In genomic region chr16:88705076-88705684, GRCh38 we compare ENCODE assay signal across 6 cellular contexts. TPM values are rescaled to one million over a fixed set of nuclear protein-coding genes. Genes with fewer than 3 reads are reported as not detected.
DNase-seq lines count a peak whose midpoint lies in the region; ATAC-seq and TF ChIP-seq lines count a peak whose summit lies in the region.

No MANE protein-coding gene starts in this region.

- DNase-seq in CD4-positive, alpha-beta T cell = peak in 4 of 10 experiments; percentile 27 to 68 (median 43)
- DNase-seq in RKO (ENCODE audit: low spot score) (peak; percentile 22), fibroblast of lung (ENCODE audit: low read depth in 2 of 2) (peak in 1 of 2 donors; percentile 49), ureter (ENCODE audit: low spot score) (no peak), GM20000 (ENCODE audit: low spot score) (no peak)

- CTCF ChIA-PET in CD4-positive, alpha-beta T cell (lab: Charles Lee) = interaction anchor here (0.5 to 4.2 kb wide), 3 partner anchors 20 to 97 kb away, joined by 3 to 23 read pairs (median 4); partner anchors contain the start of gene SNAI3

- H3K9me3 ChIP-seq in CD4-positive, alpha-beta T cell (ENCODE audit: control insufficient read depth, low read length) = no peaks in the 10 kb centered on the region
- H3K9me3 ChIP-seq in fibroblast of lung (ENCODE audit: control insufficient read depth, insufficient read depth, low read depth, low read length) = no peaks in the 10 kb centered on the region

- no peaks in the 10 kb centered on the region for H3K9me3 Mint-ChIP-seq in CD4-positive, alpha-beta T cell
- no peaks in the 10 kb centered on the region for H3K9me3 Mint-ChIP-seq in stimulated activated naive CD8-positive, alpha-beta T cell treated with anti-CD3 and anti-CD28 coated beads, Interleukin-15, Interleukin-2, amounts not matched to agents 100 ng/mL and 50 ng/mL, for 24 hours

- intact Hi-C loops in CD4-positive, alpha-beta T cell (cut with DNase I, micrococcal nuclease) = loop anchor here (1.0 to 10.0 kb wide), 4 partner anchors 24 to 1270 kb away; partner anchors contain the start of genes ZC3H18 (in 1 of the 2) and ZFPM1 (in 1 of the 2)

- peak overlapping the region; percentile 96 for H3K27ac ChIP-seq in CD4-positive, alpha-beta T cell (ENCODE audit: low read depth, low read length)
- peak overlapping the region; percentile 52 for H3K27ac ChIP-seq in fibroblast of lung (ENCODE audit: insufficient read depth, low read length)

- peaks cover 5% of the 10 kb centered on the region for H3K36me3 ChIP-seq in fibroblast of lung (ENCODE audit: control insufficient read depth, insufficient read depth, low read length)

- no peak for TF ChIP-seq CTCF in CD4-positive, alpha-beta T cell (IDR thresholded peaks at IDR 0.05)
- TF ChIP-seq CTCF in fibroblast of lung (conservative IDR thresholded peaks at IDR 0.05 in 1 of 2, IDR thresholded peaks at IDR 0.05 in 1 of 2; ENCODE audit: low read depth in 1 of 2, low read length in 2 of 2) = no peak
- no peak for TF ChIP-seq CTCF in GM20000 (IDR thresholded peaks at IDR 0.05; ENCODE audit: extremely low read depth, missing control alignments)

- H3K4me1 ChIP-seq in fibroblast of lung (ENCODE audit: control insufficient read depth, extremely low read depth, insufficient read depth, low read length) = peaks cover 14% of the 10 kb centered on the region

- H3K36me3 Mint-ChIP-seq in CD4-positive, alpha-beta T cell (ENCODE audit: low read depth) = peaks cover 39% of the 10 kb centered on the region
- H3K36me3 Mint-ChIP-seq in stimulated activated naive CD8-positive, alpha-beta T cell treated with anti-CD3 and anti-CD28 coated beads, Interleukin-15, Interleukin-2, amounts not matched to agents 100 ng/mL and 50 ng/mL, for 24 hours (ENCODE audit: low read depth) = peaks cover 8% of the 10 kb centered on the region

- H3K4me3 ChIP-seq in fibroblast of lung (replicated peaks in 1 of 4; ENCODE audit: control extremely low read depth in 1 of 4, insufficient read depth in 1 of 4, low read depth in 3 of 4, low read length in 4 of 4) = peak overlapping the region; percentile 61 to 91 (median 87)

- H3K9ac ChIP-seq in fibroblast of lung (ENCODE audit: insufficient read depth, low read length) = peak overlapping the region; percentile 13

- peaks cover 40% of the 10 kb centered on the region for H3K79me2 ChIP-seq in fibroblast of lung (ENCODE audit: control insufficient read depth, insufficient read depth, low read length)

- no peaks in the 10 kb centered on the region for H3K27me3 Mint-ChIP-seq in CD4-positive, alpha-beta T cell
- no peaks in the 10 kb centered on the region for H3K27me3 Mint-ChIP-seq in stimulated activated naive CD8-positive, alpha-beta T cell treated with anti-CD3 and anti-CD28 coated beads, Interleukin-15, Interleukin-2, amounts not matched to agents 100 ng/mL and 50 ng/mL, for 24 hours

- H4K20me1 ChIP-seq in fibroblast of lung (ENCODE audit: control insufficient read depth, extremely low read depth, insufficient read depth, low read length) = no peaks in the 10 kb centered on the region

- H3K4me2 ChIP-seq in fibroblast of lung (ENCODE audit: extremely low read depth, insufficient read depth, low read length) = peak overlapping the region; percentile 95

- no peak overlapping the region for H2AFZ ChIP-seq in fibroblast of lung (ENCODE audit: low read length)

- peak; percentile 21 for ATAC-seq in CD4-positive, alpha-beta T cell (ENCODE audit: poor library complexity)

- peak overlapping the region; percentile 100 for H3K27ac Mint-ChIP-seq in CD4-positive, alpha-beta T cell
- H3K27ac Mint-ChIP-seq in stimulated activated naive CD8-positive, alpha-beta T cell treated with anti-CD3 and anti-CD28 coated beads, Interleukin-15, Interleukin-2, amounts not matched to agents 100 ng/mL and 50 ng/mL, for 24 hours = peak overlapping the region; percentile 94

- no peaks in the 10 kb centered on the region for H3K27me3 ChIP-seq in CD4-positive, alpha-beta T cell (ENCODE audit: control insufficient read depth, insufficient read depth, low read length)
- H3K27me3 ChIP-seq in fibroblast of lung (ENCODE audit: control insufficient read depth, insufficient read depth, low read length) = no peaks in the 10 kb centered on the region

- peak overlapping the region; percentile 99 for H3K4me3 Mint-ChIP-seq in CD4-positive, alpha-beta T cell
- H3K4me3 Mint-ChIP-seq in stimulated activated naive CD8-positive, alpha-beta T cell treated with anti-CD3 and anti-CD28 coated beads, Interleukin-15, Interleukin-2, amounts not matched to agents 100 ng/mL and 50 ng/mL, for 24 hours = peak overlapping the region; percentile 96

- H3K4me1 Mint-ChIP-seq in CD4-positive, alpha-beta T cell (ENCODE audit: low read depth) = peaks cover 65% of the 10 kb centered on the region
- H3K4me1 Mint-ChIP-seq in stimulated activated naive CD8-positive, alpha-beta T cell treated with anti-CD3 and anti-CD28 coated beads, Interleukin-15, Interleukin-2, amounts not matched to agents 100 ng/mL and 50 ng/mL, for 24 hours (ENCODE audit: low read depth) = peaks cover 64% of the 10 kb centered on the region

- POLR2A ChIA-PET in CD4-positive, alpha-beta T cell (lab: Charles Lee) = interaction anchor here (0.5 to 8.2 kb wide), 14 partner anchors 9 to 283 kb away, joined by 3 to 71 read pairs (median 5); partner anchors contain the start of genes MVD, SNAI3 and ZC3H18

RNA-seq across cellular contexts. Expression of gene RNF166, which starts 1.0 kb away (rescaled TPM):
- total RNA-seq in CD4-positive, alpha-beta T cell = 100 to 1,000 TPM; 334 to 355 TPM
- total RNA-seq in fibroblast of lung (9.7 and 13.6 TPM in 2 replicates), ureter (22.8 TPM)
- 6.6 and 8.2 TPM in 2 replicates for polyA plus RNA-seq in fibroblast of lung
- 7.5 and 12.3 TPM in 2 replicates for polyA plus RNA-seq in fibroblast of lung (2012)
- polyA minus RNA-seq in fibroblast of lung (ENCODE audit: low replicate concordance) = 7.3 and 8.0 TPM in 2 replicates

RNA-seq across cellular contexts. Expression of gene CTU2, which starts 1.1 kb away (rescaled TPM):
- 10 to 100 TPM; 39.3 to 44.0 TPM for total RNA-seq in CD4-positive, alpha-beta T cell
- 11.9 and 13.4 TPM in 2 replicates for total RNA-seq in fibroblast of lung
- polyA plus RNA-seq in fibroblast of lung = 7.6 and 8.1 TPM in 2 replicates
- 17.9 and 24.7 TPM in 2 replicates for polyA plus RNA-seq in fibroblast of lung (2012)
- polyA minus RNA-seq in fibroblast of lung (ENCODE audit: low replicate concordance) = 9.5 and 19.2 TPM in 2 replicates
- total RNA-seq in ureter = 25.2 TPM

RNA-seq across cellular contexts. Expression of gene SNAI3, which starts 18.9 kb away (rescaled TPM):
- 1 to 10 TPM; 3.0 to 3.5 TPM for total RNA-seq in CD4-positive, alpha-beta T cell
- total RNA-seq in fibroblast of lung (under 0.01 and 0.17 TPM in 2 replicates), ureter (1.8 TPM)
- 0.03 TPM in 1 of 2 replicates, not detected in the other for polyA plus RNA-seq in fibroblast of lung
- 0.55 and 0.83 TPM in 2 replicates for polyA plus RNA-seq in fibroblast of lung (2012)
- not detected in 2 replicates for polyA minus RNA-seq in fibroblast of lung (ENCODE audit: low replicate concordance)

RNA-seq across cellular contexts. Expression of gene MVD, which starts 42.3 kb away (rescaled TPM):
- 10 to 100 TPM; 74.2 to 76.9 TPM for total RNA-seq in CD4-positive, alpha-beta T cell
- total RNA-seq in fibroblast of lung = 60.1 and 204 TPM in 2 replicates
- polyA plus RNA-seq in fibroblast of lung = 35.9 and 43.4 TPM in 2 replicates
- polyA plus RNA-seq in fibroblast of lung (2012) = 102 and 131 TPM in 2 replicates
- 43.4 and 54.6 TPM in 2 replicates for polyA minus RNA-seq in fibroblast of lung (ENCODE audit: low replicate concordance)
- total RNA-seq in ureter = 43.9 TPM

RNA-seq across cellular contexts. Expression of gene CYBA, which starts 54.3 kb away (rescaled TPM):
- 100 to 1,000 TPM; 292 to 294 TPM for total RNA-seq in CD4-positive, alpha-beta T cell
- total RNA-seq in fibroblast of lung (124 and 130 TPM in 2 replicates), ureter (279 TPM)
- polyA plus RNA-seq in fibroblast of lung = 30.8 and 74.7 TPM in 2 replicates
- polyA plus RNA-seq in fibroblast of lung (2012) = 86.1 and 179 TPM in 2 replicates
- 36.2 and 157 TPM in 2 replicates for polyA minus RNA-seq in fibroblast of lung (ENCODE audit: low replicate concordance)

Comparison
In these comparisons a context has a peak if more than half of its experiments do, and no peak if none do; other contexts are left out.
1. RNA of gene RNF166, which starts 1.0 kb away (total RNA-seq): 334 to 355 TPM in CD4-positive, alpha-beta T cell; 22.8 TPM in ureter (single experiment) and 9.7 to 13.6 TPM in fibroblast of lung; every median in the first group is over 10 times any median in the second.